In genomic region chr1:111471012-111471411, GRCh38 we compare ENCODE assay signal across 8 cellular contexts. TPM values are rescaled to one million over a fixed set of nuclear protein-coding genes. Genes with fewer than 3 reads are reported as not detected.
A peak's percentile ranks its signal among the peaks of the same experiment; 100 is the strongest.
DNase-seq lines count a peak whose midpoint lies in the region; ATAC-seq and TF ChIP-seq lines count a peak whose summit lies in the region.

No MANE protein-coding gene starts in this region.

- no peaks in the 10 kb centered on the region for H3K27me3 Mint-ChIP-seq in GM23338 (ENCODE audit: insufficient read depth, low read depth, poor library complexity)

- H3K79me2 ChIP-seq in GM23338 (replicated peaks; ENCODE audit: insufficient read depth): no peaks in the 10 kb centered on the region

- no peaks in the 10 kb centered on the region for H3K4me1 ChIP-seq in GM23338 (ENCODE audit: insufficient read depth)
- H3K4me1 ChIP-seq in foreskin keratinocyte: no peaks in the 10 kb centered on the region

- H3K4me3 Mint-ChIP-seq in GM23338: no peak overlapping the region

- no peaks in the 10 kb centered on the region for H3K36me3 ChIP-seq in GM23338 (ENCODE audit: insufficient read depth)

- H3K4me2 ChIP-seq in GM23338: no peak overlapping the region

- no peaks in the 10 kb centered on the region for H4K20me1 ChIP-seq in GM23338 (replicated peaks; ENCODE audit: insufficient read depth)

- H3K9me2 ChIP-seq in GM23338 (ENCODE audit: insufficient read depth): no peaks in the 10 kb centered on the region; the same call in 1 of the 2 replicates

- no peak overlapping the region for H3K4me3 ChIP-seq in GM23338

- no peak for TF ChIP-seq CTCF in VCaP (conservative IDR thresholded peaks at IDR 0.05)
- no peak for TF ChIP-seq CTCF in GM23338 (conservative IDR thresholded peaks at IDR 0.05; ENCODE audit: low read depth in 2 of 2)
- TF ChIP-seq CTCF in foreskin keratinocyte (conservative IDR thresholded peaks at IDR 0.05): no peak

- H3K27ac Mint-ChIP-seq in GM23338: no peak overlapping the region

- DNase-seq in germinal center (ENCODE audit: low spot score) (peak; percentile 54), GM23338 (ENCODE audit: low spot score) (no peak), foreskin keratinocyte (no peak)
- peak; percentile 42 to 43 for DNase-seq in stimulated activated CD8-positive, alpha-beta memory T cell treated with anti-CD3 and anti-CD28 coated beads, Interleukin-15, amount 100 ng/mL, for 48 hours (ENCODE audit: low read depth in 2 of 2)

- H3K36me3 Mint-ChIP-seq in GM23338 (ENCODE audit: low read depth): no peaks in the 10 kb centered on the region

- H3K27ac ChIP-seq in VCaP: peak overlapping the region; percentile 21; the same call in 1 of the 2 replicates
- no peak overlapping the region for H3K27ac ChIP-seq in GM23338 (ENCODE audit: low read depth)
- no peak overlapping the region for H3K27ac ChIP-seq in foreskin keratinocyte

- H3K4me1 Mint-ChIP-seq in GM23338: no peaks in the 10 kb centered on the region

- no peak overlapping the region for H2AFZ ChIP-seq in GM23338

- peak; percentile 58 for ATAC-seq in GM21737 (IDR thresholded peaks at IDR 0.05; ENCODE audit: unreplicated experiment)
- no peak for ATAC-seq in HG02798 (IDR thresholded peaks at IDR 0.05; ENCODE audit: poor library complexity, unreplicated experiment)
- no peak for ATAC-seq in GM23338
- ATAC-seq in foreskin keratinocyte: no peak
- ATAC-seq in HG03565 (IDR thresholded peaks at IDR 0.05; ENCODE audit: unreplicated experiment): no peak

- H3F3A ChIP-seq in GM23338 (replicated peaks; ENCODE audit: low read depth): no peaks in the 10 kb centered on the region

- H3K9me3 Mint-ChIP-seq in GM23338: no peaks in the 10 kb centered on the region

- H3K27me3 ChIP-seq in GM23338 (ENCODE audit: insufficient read depth) (no peaks in the 10 kb centered on the region), foreskin keratinocyte (no peaks in the 10 kb centered on the region)

TF ChIP-seq in GM23338, 12 proteins besides CTCF, POLR2A, EP300 and RAD21:
- no peak for TF ChIP-seq POLR2AphosphoS5 (IDR thresholded peaks at IDR 0.05; ENCODE audit: low read depth)

RNA-seq across cellular contexts. Expression of gene C1orf162, which starts 2.8 kb away (rescaled TPM):
- total RNA-seq in GM23338 (2014; rRNA removed; shearing (Covaris generic)): 0.16 and 0.69 TPM in 2 replicates
- polyA plus RNA-seq in GM23338 (2016; fragmentation: Nextera tagmentation; extraction: Ambion mirVana): 0.28 and 0.47 TPM in 2 replicates
- 0.11 and 0.24 TPM in 2 replicates for total RNA-seq in foreskin keratinocyte
- 0.13 and 0.25 TPM in 2 replicates for polyA plus RNA-seq in foreskin keratinocyte

RNA-seq across cellular contexts. Expression of gene ATP5PB, which starts 21.7 kb away (rescaled TPM):
- 272 and 300 TPM in 2 replicates for total RNA-seq in GM23338 (2014; rRNA removed; shearing (Covaris generic))
- polyA plus RNA-seq in GM23338 (2016; fragmentation: Nextera tagmentation; extraction: Ambion mirVana) (260 and 279 TPM in 2 replicates), foreskin keratinocyte (322 and 382 TPM in 2 replicates)
- total RNA-seq in foreskin keratinocyte: 386 and 391 TPM in 2 replicates

RNA-seq across cellular contexts. Expression of gene WDR77, which starts 22.0 kb away (rescaled TPM):
- total RNA-seq in GM23338 (2014; rRNA removed; shearing (Covaris generic)): 111 and 117 TPM in 2 replicates
- 75.0 and 85.9 TPM in 2 replicates for polyA plus RNA-seq in GM23338 (2016; fragmentation: Nextera tagmentation; extraction: Ambion mirVana)
- 66.6 and 74.0 TPM in 2 replicates for total RNA-seq in foreskin keratinocyte
- polyA plus RNA-seq in foreskin keratinocyte: 63.6 and 80.5 TPM in 2 replicates

RNA-seq across cellular contexts. Expression of gene ADORA3, which starts 32.4 kb away (rescaled TPM):
- not detected in 2 replicates for total RNA-seq in GM23338 (2014; rRNA removed; shearing (Covaris generic))
- not detected in 2 replicates for polyA plus RNA-seq in GM23338 (2016; fragmentation: Nextera tagmentation; extraction: Ambion mirVana)
- not detected in 2 replicates for total RNA-seq in foreskin keratinocyte
- not detected in 2 replicates for polyA plus RNA-seq in foreskin keratinocyte

RNA-seq across cellular contexts. Expression of gene TMIGD3, which starts 32.4 kb away (rescaled TPM):
- total RNA-seq in GM23338 (2014; rRNA removed; shearing (Covaris generic)): not detected in 2 replicates
- not detected in 2 replicates for polyA plus RNA-seq in GM23338 (2016; fragmentation: Nextera tagmentation; extraction: Ambion mirVana)
- not detected in 2 replicates for total RNA-seq in foreskin keratinocyte
- not detected in 2 replicates for polyA plus RNA-seq in foreskin keratinocyte

Comparison
In these comparisons a context has a peak if more than half of its experiments do, and no peak if none do; other contexts are left out.
1. DNase-seq: peak in germinal center (single experiment) and stimulated activated CD8-positive, alpha-beta memory T cell treated with anti-CD3 and anti-CD28 coated beads, Interleukin-15, amount 100 ng/mL, for 48 hours (2 of 2); none in GM23338 (single experiment) and foreskin keratinocyte (0 of 2).